ENCODE assay signal across 8 cellular contexts in the genomic region with DNA sequence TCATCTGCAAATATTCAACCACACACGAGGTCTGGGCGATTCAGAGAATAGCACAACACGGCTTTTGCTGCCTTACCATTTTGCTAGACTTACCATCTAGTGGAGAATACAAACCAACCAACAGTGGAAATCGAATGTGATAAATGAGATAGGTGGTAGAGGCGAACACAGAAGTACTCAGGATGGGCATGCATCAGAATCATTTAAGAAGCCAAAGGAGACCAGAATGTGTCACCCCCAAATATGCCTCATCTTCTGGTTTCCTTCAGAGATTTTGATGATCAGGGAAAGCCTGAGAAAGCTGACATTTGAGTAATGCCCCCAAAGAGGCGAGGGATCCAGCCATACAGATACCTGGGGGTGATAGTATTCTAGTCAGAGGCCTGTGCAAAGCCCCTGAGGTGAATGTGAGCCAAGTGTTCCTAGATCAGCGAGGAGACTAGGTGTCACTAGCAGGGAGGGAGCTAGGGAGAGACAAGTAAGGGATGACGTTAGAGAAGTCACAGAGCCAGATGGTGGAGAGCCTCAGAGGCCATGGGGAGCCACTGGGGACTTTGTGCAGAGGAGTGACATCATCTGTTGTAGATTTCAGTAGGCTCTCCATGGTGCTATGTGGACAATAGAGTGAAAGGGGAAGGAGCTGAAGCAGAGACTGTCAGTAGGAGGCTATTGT. TPM values are rescaled to one million over a fixed set of nuclear protein-coding genes. Genes with fewer than 3 reads are reported as not detected.
DNase-seq lines count a peak whose midpoint lies in the region; ATAC-seq and TF ChIP-seq lines count a peak whose summit lies in the region.

No MANE protein-coding gene starts in this region.

- ATAC-seq in HG03378 (IDR thresholded peaks at IDR 0.05; ENCODE audit: unreplicated experiment) (peak; percentile 44), GM19397 (IDR thresholded peaks at IDR 0.05; ENCODE audit: unreplicated experiment) (no peak)
- peak; percentile 59 for ATAC-seq in activated T-helper 17 cell treated with anti-CD3 and anti-CD28 coated beads, Interleukin-2, amount 50 U/mL, for 72 hours (replicated peaks)

- H3K4me1 ChIP-seq in mucosa of rectum (ENCODE audit: control insufficient read depth in 2 of 2, insufficient read depth in 2 of 2, low read length in 2 of 2): peaks cover 3 to 5% of the 10 kb centered on the region in 2 donors

- peak overlapping the region; percentile 38 to 61 for H3K27ac ChIP-seq in mucosa of rectum (ENCODE audit: low read depth in 2 of 2, low read length in 2 of 2)
- no peak overlapping the region for H3K27ac ChIP-seq in caudate nucleus (ENCODE audit: low read depth, low read length)
- no peak overlapping the region for H3K27ac ChIP-seq in WERI-Rb-1

- no peaks in the 10 kb centered on the region for H3K9me3 Mint-ChIP-seq in activated T-helper 17 cell treated with anti-CD3 and anti-CD28 coated beads, Interleukin-2, amount 50 U/mL, for 72 hours

- H3K27me3 Mint-ChIP-seq in activated T-helper 17 cell treated with anti-CD3 and anti-CD28 coated beads, Interleukin-2, amount 50 U/mL, for 72 hours: no peaks in the 10 kb centered on the region

- H3K4me1 Mint-ChIP-seq in activated T-helper 17 cell treated with anti-CD3 and anti-CD28 coated beads, Interleukin-2, amount 50 U/mL, for 72 hours: peaks cover 21% of the 10 kb centered on the region

- no peak overlapping the region for H3K9ac ChIP-seq in mucosa of rectum (ENCODE audit: low read depth in 1 of 2, low read length in 2 of 2)

- H3K27me3 ChIP-seq in mucosa of rectum (ENCODE audit: control insufficient read depth in 2 of 2, insufficient read depth in 2 of 2, low read length in 2 of 2) (peaks cover 0 to 4% of the 10 kb centered on the region in 2 donors), WERI-Rb-1 (ENCODE audit: insufficient read depth, low read depth, severe bottlenecking) (peaks cover 12% of the 10 kb centered on the region)

- H3K4me3 ChIP-seq in mucosa of rectum (ENCODE audit: low read length in 2 of 2) (peak overlapping the region in 1 of 2 donors; percentile 72), WERI-Rb-1 (ENCODE audit: low read depth, low read length) (no peak overlapping the region)

- no peaks in the 10 kb centered on the region for H3K36me3 ChIP-seq in mucosa of rectum (ENCODE audit: control insufficient read depth in 2 of 2, insufficient read depth in 2 of 2, low read length in 2 of 2)
- peaks cover 32% of the 10 kb centered on the region for H3K36me3 ChIP-seq in WERI-Rb-1

- H3K4me3 Mint-ChIP-seq in activated T-helper 17 cell treated with anti-CD3 and anti-CD28 coated beads, Interleukin-2, amount 50 U/mL, for 72 hours: peak overlapping the region; percentile 86

- TF ChIP-seq CTCF in GM10266 (IDR thresholded peaks at IDR 0.05; ENCODE audit: control insufficient read depth, insufficient read depth, low read depth, missing control alignments) (no peak), WERI-Rb-1 (IDR thresholded peaks at IDR 0.05; ENCODE audit: low read depth, low read length) (no peak)

- peak; percentile 59 for DNase-seq in GM10266 (ENCODE audit: extremely low spot score)
- no peak for DNase-seq in caudate nucleus (lab: John Stamatoyannopoulos, UW)
- DNase-seq in WERI-Rb-1: no peak
- DNase-seq in NCI-H226: no peak

- peaks cover 43% of the 10 kb centered on the region for H3K36me3 Mint-ChIP-seq in activated T-helper 17 cell treated with anti-CD3 and anti-CD28 coated beads, Interleukin-2, amount 50 U/mL, for 72 hours (ENCODE audit: low read depth)

- H3K27ac Mint-ChIP-seq in activated T-helper 17 cell treated with anti-CD3 and anti-CD28 coated beads, Interleukin-2, amount 50 U/mL, for 72 hours: peak overlapping the region; percentile 96

- peaks cover 0 to 4% of the 10 kb centered on the region in 2 donors for H3K9me3 ChIP-seq in mucosa of rectum (ENCODE audit: control insufficient read depth in 2 of 2, low read length in 2 of 2)
- H3K9me3 ChIP-seq in WERI-Rb-1 (ENCODE audit: severe bottlenecking): no peaks in the 10 kb centered on the region

RNA-seq across cellular contexts. Expression of a gene that starts 1.7 kb away (rescaled TPM):
- 10 to 100 TPM; 25.5 to 36.0 TPM for total RNA-seq in activated T-helper 17 cell treated with anti-CD3 and anti-CD28 coated beads, Interleukin-2, amount 50 U/mL, for 72 hours

Comparison
In these comparisons a context has a peak if more than half of its experiments do, and no peak if none do; other contexts are left out.
1. H3K27ac ChIP-seq: peak in mucosa of rectum (2 of 2); none in caudate nucleus (single experiment) and WERI-Rb-1 (single experiment).